Comparison of ENCODE assay signal across 27 cellular contexts in the genomic region with DNA sequence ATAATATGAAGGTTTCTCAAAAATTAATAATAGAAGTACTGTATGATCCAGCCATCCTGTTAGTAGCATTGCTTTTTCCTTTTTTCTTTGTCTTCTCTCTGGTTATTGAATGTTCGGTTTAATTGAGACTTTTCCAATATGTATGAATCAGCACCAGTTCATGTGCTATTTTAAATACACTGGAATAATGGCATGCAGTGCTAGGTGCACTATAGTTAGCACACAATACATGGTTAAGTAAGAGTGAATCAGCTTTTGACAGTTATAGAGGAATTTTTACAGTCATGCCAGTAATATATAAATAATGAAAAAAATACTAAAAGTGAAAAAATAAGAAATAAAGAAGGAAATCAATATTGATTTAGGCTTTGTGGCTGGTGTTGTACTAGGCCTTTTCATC.
"Had no signal": no experiment of that assay in that cellular context is flagged by ENCODE, and none has a peak within 500 bp of the region (broad histone marks: within the 10 kb centered on the region; RNA-seq: fewer than 3 reads in every experiment).

No MANE protein-coding gene starts in this region.

- H3K27ac ChIP-seq: cardiac muscle cell, Peyer's patch, RWPE1 had no signal

- H3K4me3 ChIP-seq: cardiac muscle cell, MG63, Peyer's patch had no signal

- H3K4me1 Mint-ChIP-seq: activated CD4-positive, alpha-beta T cell treated with anti-CD3 and anti-CD28 coated beads, Interleukin-2, amount 10 ng/mL, durations not matched to agents 24 days and 14 days; activated T-helper 17 cell treated with anti-CD3 and anti-CD28 coated beads, Interleukin-2, amount 50 U/mL, for 72 hours; brain had no signal

- H3K27ac Mint-ChIP-seq: activated CD4-positive, alpha-beta memory T cell treated with anti-CD3 and anti-CD28 coated beads for 36 hours; activated CD4-positive, alpha-beta T cell treated with anti-CD3 and anti-CD28 coated beads, Interleukin-2, amount 10 ng/mL, durations not matched to agents 24 days and 14 days; activated naive CD4-positive, alpha-beta T cell treated with anti-CD3 and anti-CD28 coated beads for 36 hours; activated naive CD8-positive, alpha-beta T cell; activated T-helper 17 cell treated with anti-CD3 and anti-CD28 coated beads, Interleukin-2, amount 50 U/mL, for 72 hours; brain; T-helper 1 cell treated with Interleukin-12 subunit alpha and Interleukin-12 subunit beta and Interleukin-4 antibody, amounts not matched to agents 30 μg/mL and 1 μg/mL, for 36 hours; WTC11 had no signal

- H3K36me3 ChIP-seq: cardiac muscle cell, Peyer's patch had no signal

- H3K4me3 Mint-ChIP-seq: activated CD4-positive, alpha-beta memory T cell treated with anti-CD3 and anti-CD28 coated beads for 36 hours; activated CD4-positive, alpha-beta T cell treated with anti-CD3 and anti-CD28 coated beads, Interleukin-2, amount 10 ng/mL, durations not matched to agents 24 days and 14 days; activated naive CD4-positive, alpha-beta T cell treated with anti-CD3 and anti-CD28 coated beads for 36 hours; activated naive CD8-positive, alpha-beta T cell; activated T-cell treated with anti-CD3 and anti-CD28 coated beads, Interleukin-2, amount 50 U/mL, for 4 hours; activated T-helper 17 cell treated with anti-CD3 and anti-CD28 coated beads, Interleukin-2, amount 50 U/mL, for 72 hours; brain; T-helper 1 cell treated with Interleukin-12 subunit alpha and Interleukin-12 subunit beta and Interleukin-4 antibody, amounts not matched to agents 30 μg/mL and 1 μg/mL, for 36 hours; WTC11 had no signal

- H3K9me3 Mint-ChIP-seq: activated CD4-positive, alpha-beta memory T cell treated with anti-CD3 and anti-CD28 coated beads for 36 hours; activated CD4-positive, alpha-beta T cell treated with anti-CD3 and anti-CD28 coated beads, Interleukin-2, amount 10 ng/mL, durations not matched to agents 24 days and 14 days; activated naive CD4-positive, alpha-beta T cell treated with anti-CD3 and anti-CD28 coated beads for 36 hours; activated T-cell treated with anti-CD3 and anti-CD28 coated beads, Interleukin-2, amount 50 U/mL, for 4 hours; activated T-helper 17 cell treated with anti-CD3 and anti-CD28 coated beads, Interleukin-2, amount 50 U/mL, for 72 hours; brain; T-helper 1 cell treated with Interleukin-12 subunit alpha and Interleukin-12 subunit beta and Interleukin-4 antibody, amounts not matched to agents 30 μg/mL and 1 μg/mL, for 36 hours had no signal

- H3K27me3 ChIP-seq: cardiac muscle cell, MG63, Peyer's patch had no signal

- H3K27me3 Mint-ChIP-seq: activated CD4-positive, alpha-beta T cell treated with anti-CD3 and anti-CD28 coated beads, Interleukin-2, amount 10 ng/mL, durations not matched to agents 24 days and 14 days; activated naive CD8-positive, alpha-beta T cell; brain had no signal

- H3K9me3 ChIP-seq: Peyer's patch had no signal

- H3K36me3 Mint-ChIP-seq: activated CD4-positive, alpha-beta memory T cell treated with anti-CD3 and anti-CD28 coated beads for 36 hours; activated naive CD8-positive, alpha-beta T cell; brain had no signal

- DNase-seq: activated CD4-positive, alpha-beta memory T cell treated with anti-CD3 and anti-CD28 coated beads for 36 hours; activated CD4-positive, alpha-beta T cell treated with anti-CD3 and anti-CD28 coated beads for 1 hour; activated CD4-positive, alpha-beta T cell treated with anti-CD3 and anti-CD28 coated beads, Interleukin-2, amount 10 ng/mL, durations not matched to agents 24 days and 14 days; activated CD8-positive, alpha-beta memory T cell treated with anti-CD3 and anti-CD28 coated beads for 24 hours; activated gamma-delta T cell; activated naive CD4-positive, alpha-beta T cell treated with anti-CD3 and anti-CD28 coated beads for 36 hours; activated T-cell treated with anti-CD3 and anti-CD28 coated beads, Interleukin-2, amount 50 U/mL, for 4 hours; amygdala; MG63; MV-4-11; NCI-H1092 treated with DMSO at 0.1 percent for 48 hours; NCI-H1436; NCI-H1694 treated with DMSO at 0.1 percent for 48 hours; NCI-H2029 treated with DMSO at 0.1 percent for 48 hours; NCI-H345; NCI-H510A; NCI-H526 treated with DMSO at 0.1 percent for 48 hours; NCI-H82; Peyer's patch; SHP77 treated with DMSO at 0.1 percent for 48 hours had no signal

- H3K4me1 ChIP-seq: Peyer's patch had no signal
